Comparison of ENCODE assay signal across 8 cellular contexts in genomic region chr5:102753889-102754498, GRCh38. TPM values are rescaled to one million over a fixed set of nuclear protein-coding genes. Genes with fewer than 3 reads are reported as not detected.
DNase-seq lines count a peak whose midpoint lies in the region; ATAC-seq and TF ChIP-seq lines count a peak whose summit lies in the region.

No MANE protein-coding gene starts in this region.

- no peaks in the 10 kb centered on the region for H3K79me1 ChIP-seq in neuronal stem cell (ENCODE audit: low read depth, low read length)

- peak overlapping the region; percentile 98 for H3K18ac ChIP-seq in neuronal stem cell (ENCODE audit: low read length)

- no peak overlapping the region for H2BK12ac ChIP-seq in neuronal stem cell (ENCODE audit: low read length)

- H4K8ac ChIP-seq in neuronal stem cell (ENCODE audit: low read depth, low read length) = no peak overlapping the region

- no peak for TF ChIP-seq CTCF in DND-41 (IDR thresholded peaks at IDR 0.05; ENCODE audit: borderline replicate concordance, extremely low read depth, low read length, poor library complexity, severe bottlenecking)
- TF ChIP-seq CTCF in Panc1 (IDR thresholded peaks at IDR 0.05) = no peak

- H3K4me3 ChIP-seq in DND-41 (ENCODE audit: low read depth in 1 of 2, low read length in 2 of 2) (peak overlapping the region; percentile 38 to 82; a peak in 3 of 4 replicates), Panc1 (ENCODE audit: low read depth in 2 of 2, low read length in 2 of 2) (peak overlapping the region; percentile 93 to 94), endocrine pancreas (ENCODE audit: control insufficient read depth, insufficient read depth, low read length) (peak overlapping the region; percentile 57), neuronal stem cell (ENCODE audit: low read length in 2 of 2) (peak overlapping the region; percentile 86 to 88)

- intact Hi-C loops in Panc1 (cut with micrococcal nuclease; ENCODE audit: unreplicated experiment) = no loop called here

- no peak overlapping the region for H2BK120ac ChIP-seq in neuronal stem cell (ENCODE audit: low read depth, low read length)

- POLR2A ChIA-PET in Panc1 (lab: Charles Lee) = no interaction called here

- no peak overlapping the region for H3K23ac ChIP-seq in neuronal stem cell (ENCODE audit: low read depth, low read length, poor library complexity)

- H3K27me3 ChIP-seq in DND-41 (ENCODE audit: insufficient read depth, low read length, poor library complexity) = no peaks in the 10 kb centered on the region
- no peaks in the 10 kb centered on the region; the same call in 1 of the 2 replicates for H3K27me3 ChIP-seq in Panc1 (ENCODE audit: control insufficient read depth, insufficient read depth, low read length)
- H3K27me3 ChIP-seq in endocrine pancreas (ENCODE audit: control insufficient read depth, insufficient read depth, low read length) = no peaks in the 10 kb centered on the region
- peaks cover 0 to 14% (median 0%) of the 10 kb centered on the region in 3 experiments for H3K27me3 ChIP-seq in neuronal stem cell (ENCODE audit: control insufficient read depth in 3 of 3, insufficient read depth in 3 of 3, low read depth in 1 of 3, low read length in 3 of 3)

- no CpG with 5 or more reads among the region's 21 CpGs for WGBS in neuronal stem cell (ENCODE audit: extremely low coverage in 2 of 2, insufficient read length in 2 of 2, insufficient replicate concordance in 1 of 2), 2 donors

- H2BK5ac ChIP-seq in neuronal stem cell (ENCODE audit: low read length) = no peak overlapping the region

- no peaks in the 10 kb centered on the region for H3K36me3 ChIP-seq in DND-41 (ENCODE audit: insufficient read depth, low read length)
- H3K36me3 ChIP-seq in Panc1 (ENCODE audit: control insufficient read depth, insufficient read depth, low read length) = peaks cover 5% of the 10 kb centered on the region; the same call in 1 of the 2 replicates
- no peaks in the 10 kb centered on the region for H3K36me3 ChIP-seq in endocrine pancreas (ENCODE audit: control insufficient read depth, insufficient read depth, low read length)
- no peaks in the 10 kb centered on the region for H3K36me3 ChIP-seq in neuronal stem cell (replicated peaks in 1 of 2; ENCODE audit: control insufficient read depth in 2 of 2, insufficient read depth in 2 of 2, low read length in 2 of 2)

- no peak overlapping the region for H3K14ac ChIP-seq in neuronal stem cell (ENCODE audit: low read length)

- in situ Hi-C loops in Panc1 (cut with HindIII; ENCODE audit: low pct_unique_long_range_greater_than_20kb, low sequenced_read_pairs) = no loop called here

- ATAC-seq in DND-41 (ENCODE audit: insufficient read depth, low read depth) = 0 out of 3 replicates have a peak, but pooled peaks have one; percentile 0
- ATAC-seq in Panc1 = no peak
- ATAC-seq in HG03175 (IDR thresholded peaks at IDR 0.05; ENCODE audit: unreplicated experiment) = no peak

- H3K4ac ChIP-seq in neuronal stem cell (ENCODE audit: low read length) = no peak overlapping the region

- H2BK15ac ChIP-seq in neuronal stem cell (ENCODE audit: low read length) = peak overlapping the region; percentile 2

- DNase-seq in DND-41 (peak; percentile 20), Panc1 (ENCODE audit: low read depth, low spot score) (no peak), neuronal stem cell (ENCODE audit: low spot score) (no peak), ureter (ENCODE audit: low spot score) (no peak), DMS53 treated with DMSO at 0.1 percent for 48 hours (lab: John Stamatoyannopoulos, UW; ENCODE audit: unreplicated experiment) (no peak), DMS 273 (lab: John Stamatoyannopoulos, UW; ENCODE audit: unreplicated experiment) (no peak)

- H3K4me2 ChIP-seq in DND-41 (ENCODE audit: insufficient read depth, low read length) (peak overlapping the region; percentile 99), neuronal stem cell (ENCODE audit: insufficient read depth, low read length, poor library complexity, severe bottlenecking) (peak overlapping the region; percentile 97)

- H3K4me1 ChIP-seq in DND-41 (ENCODE audit: insufficient read depth, low read length) (peaks cover 26% of the 10 kb centered on the region), Panc1 (ENCODE audit: control insufficient read depth, insufficient read depth, low read length) (peaks cover 10% of the 10 kb centered on the region), endocrine pancreas (ENCODE audit: control insufficient read depth, insufficient read depth, low read length) (peaks cover 5% of the 10 kb centered on the region), neuronal stem cell (ENCODE audit: control insufficient read depth in 2 of 2, insufficient read depth in 1 of 2, low read depth in 1 of 2, low read length in 2 of 2) (peaks cover 5 to 21% of the 10 kb centered on the region in 2 donors)

- H2AFZ ChIP-seq in DND-41 (ENCODE audit: low read depth, low read length) = peak overlapping the region; percentile 100
- peak overlapping the region; percentile 97 for H2AFZ ChIP-seq in neuronal stem cell (ENCODE audit: low read length)

- H3K9me3 ChIP-seq in DND-41 (ENCODE audit: insufficient read depth, low read length, severe bottlenecking) = no peaks in the 10 kb centered on the region
- H3K9me3 ChIP-seq in Panc1 (ENCODE audit: control insufficient read depth, insufficient read depth, low read depth, low read length) = no peaks in the 10 kb centered on the region
- no peaks in the 10 kb centered on the region for H3K9me3 ChIP-seq in endocrine pancreas (ENCODE audit: control insufficient read depth, low read length)
- H3K9me3 ChIP-seq in neuronal stem cell (replicated peaks in 1 of 2; ENCODE audit: control insufficient read depth in 2 of 2, insufficient read depth in 1 of 2, low read depth in 1 of 2, low read length in 2 of 2) = peaks cover 0 to 4% of the 10 kb centered on the region in 2 donors

- H2AK5ac ChIP-seq in neuronal stem cell (ENCODE audit: low read depth, low read length) = peak overlapping the region; percentile 98

- peak overlapping the region; percentile 67 for H3K9ac ChIP-seq in DND-41 (ENCODE audit: low read depth, low read length)
- peak overlapping the region; percentile 50 for H3K9ac ChIP-seq in endocrine pancreas (ENCODE audit: control insufficient read depth, insufficient read depth, low read length)
- H3K9ac ChIP-seq in neuronal stem cell (ENCODE audit: low read depth, low read length, poor library complexity) = peak overlapping the region; percentile 86

- BruUV-seq in Panc1 (replicated peaks; lab: Mats Ljungman, UMichigan) = no TSS peak

- H4K20me1 ChIP-seq in DND-41 (ENCODE audit: insufficient read depth, low read length) = no peaks in the 10 kb centered on the region

- H4K91ac ChIP-seq in neuronal stem cell (ENCODE audit: low read depth, low read length, poor library complexity) = no peak overlapping the region

- no peak overlapping the region; the same call in 1 of the 2 replicates for H3K27ac ChIP-seq in DND-41 (ENCODE audit: low read length)
- peak overlapping the region; percentile 77; the same call in 1 of the 2 replicates for H3K27ac ChIP-seq in Panc1 (ENCODE audit: low read length)
- H3K27ac ChIP-seq in neuronal stem cell (replicated peaks; ENCODE audit: low read length) = no peak overlapping the region

- H3K79me2 ChIP-seq in DND-41 (ENCODE audit: insufficient read depth, low read length) = peaks cover 7% of the 10 kb centered on the region; the same call in 1 of the 2 replicates

- CTCF ChIA-PET in Panc1 (lab: Charles Lee) = no interaction called here

RNA-seq across cellular contexts. Expression of gene PAM, which starts 1.1 kb away (rescaled TPM):
- total RNA-seq in Panc1 (2021; ENCODE audit: unreplicated experiment) = 131 TPM
- 66.4 TPM for polyA plus RNA-seq in Panc1 (2012; ENCODE audit: insufficient read length)
- polyA plus RNA-seq in neuronal stem cell (2013, experiment 1 of 2) = 64.4 TPM
- polyA plus RNA-seq in neuronal stem cell (2013, experiment 2 of 2) = 66.9 TPM
- 124 TPM for total RNA-seq in ureter
